In the genomic region with DNA sequence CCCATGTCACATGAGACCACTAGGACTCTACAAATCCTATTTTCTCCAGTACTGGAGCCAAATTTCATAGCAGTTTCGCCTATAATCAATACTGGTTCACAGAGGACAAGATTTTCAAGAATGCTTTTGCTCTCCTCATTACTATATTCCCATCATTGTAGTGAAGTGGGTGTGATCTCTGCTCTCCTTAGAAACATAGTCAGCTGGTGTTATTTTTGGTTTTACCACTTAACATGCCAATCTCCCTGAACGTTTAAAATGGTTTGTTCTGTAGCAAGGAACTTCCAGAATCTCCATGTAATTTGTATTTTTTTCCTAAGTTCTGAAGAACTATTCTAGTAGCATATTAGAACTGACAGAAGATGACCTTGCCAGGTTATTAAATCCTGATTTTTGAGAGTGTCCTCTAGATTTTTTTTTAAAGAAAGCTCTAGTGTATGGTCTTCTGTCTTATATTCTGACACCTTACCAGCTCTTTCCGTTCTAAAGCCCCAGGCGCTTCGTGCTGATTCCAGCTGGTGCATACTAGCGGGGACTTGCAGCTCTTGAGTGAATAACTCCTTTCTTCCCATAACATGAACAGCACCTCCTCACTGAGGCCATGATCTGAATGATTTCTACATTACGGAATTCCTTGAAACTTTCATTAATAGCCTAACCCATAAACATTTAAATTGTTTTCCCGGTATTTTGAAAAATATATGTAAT, we compare ENCODE assay signal across 19 cellular contexts.
"Had no signal": no experiment of that assay in that cellular context is flagged by ENCODE, and none has a peak within 500 bp of the region (broad histone marks: within the 10 kb centered on the region; RNA-seq: fewer than 3 reads in every experiment).

No MANE protein-coding gene starts in this region.

- H3K9me3 ChIP-seq: colonic mucosa, gastroesophageal sphincter, psoas muscle, sigmoid colon had no signal

- H3K27ac Mint-ChIP-seq: nephron had no signal

- H3K36me3 ChIP-seq: colonic mucosa, gastroesophageal sphincter, sigmoid colon had no signal

- H3K4me3 Mint-ChIP-seq: endodermal cell, nephron had no signal

- H3K4me1 Mint-ChIP-seq: nephron had no signal

- H3K9me3 Mint-ChIP-seq: endodermal cell, nephron had no signal

- H3K4me1 ChIP-seq: colonic mucosa, gastroesophageal sphincter, psoas muscle, sigmoid colon had no signal

- FAIRE-seq: endothelial cell of umbilical vein, islet of Langerhans had no signal

- H3K4me3 ChIP-seq: colonic mucosa, gastroesophageal sphincter, lung, psoas muscle, sigmoid colon, skin epidermis had no signal

- H3K27ac ChIP-seq: colonic mucosa, gastroesophageal sphincter, psoas muscle, sigmoid colon, skin epidermis had no signal

- DNase-seq: colonic mucosa; effector CD4-positive, alpha-beta T cell; endodermal cell; hippocampal formation; left ventricle myocardium superior; mesenchymal stem cell; midbrain; psoas muscle; sigmoid colon; stimulated activated CD4-positive, alpha-beta T cell treated with anti-CD3 and anti-CD28 coated beads, Interleukin-12 subunit alpha, Interleukin-12 subunit beta, amount 100 ng/mL, for 4 hours; stimulated activated naive CD4-positive, alpha-beta T cell treated with Interleukin-2 at 50 U/mL for 16 hours; trophoblast cell had no signal

- ATAC-seq: esophagus mucosa, gastroesophageal sphincter, left ventricle myocardium superior, psoas muscle had no signal

- H3K27me3 ChIP-seq: colonic mucosa, gastroesophageal sphincter, sigmoid colon had no signal
